Comparison of ENCODE assay signal across 8 cellular contexts in the genomic region with DNA sequence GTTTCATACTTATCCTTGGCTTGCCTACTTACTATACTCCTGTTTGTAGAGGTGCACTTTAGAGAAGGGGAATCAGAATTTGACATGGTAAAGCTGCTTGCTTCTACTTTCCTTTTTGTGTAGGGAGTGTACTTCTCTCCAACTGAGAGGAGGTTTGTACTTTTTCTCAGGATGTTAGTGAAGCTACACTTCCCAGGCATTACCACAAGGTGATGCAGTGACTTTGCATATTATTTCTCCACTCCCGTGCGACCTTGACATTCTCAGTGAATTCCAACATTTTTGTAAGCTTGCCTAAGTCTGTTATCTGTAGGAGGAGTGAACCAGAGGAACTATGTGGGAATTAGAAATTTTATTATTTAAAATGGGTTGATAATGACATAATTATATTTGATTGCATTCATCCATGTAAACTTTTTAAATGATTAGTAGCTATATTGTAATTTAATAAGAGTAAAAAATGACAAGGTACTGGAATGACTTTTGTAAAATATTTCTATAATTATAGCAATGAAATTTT. TPM values are rescaled to one million over a fixed set of nuclear protein-coding genes. Genes with fewer than 3 reads are reported as not detected.
DNase-seq lines count a peak whose midpoint lies in the region; ATAC-seq and TF ChIP-seq lines count a peak whose summit lies in the region.

No MANE protein-coding gene starts in this region.

- peak overlapping the region; percentile 61 for H3K27ac ChIP-seq in HUES48 (ENCODE audit: low read depth, low read length)
- H3K27ac ChIP-seq in gastroesophageal sphincter = no peak overlapping the region
- H3K27ac ChIP-seq in smooth muscle cell (ENCODE audit: low read depth) = peak overlapping the region; percentile 81

- H3K9ac ChIP-seq in HUES48 (ENCODE audit: low read depth, low read length) = no peak overlapping the region
- no peak overlapping the region for H3K9ac ChIP-seq in smooth muscle cell (ENCODE audit: low read depth)

- ATAC-seq in gastroesophageal sphincter (no peak), GM18867 (IDR thresholded peaks at IDR 0.05; ENCODE audit: unreplicated experiment) (no peak), HG03521 (IDR thresholded peaks at IDR 0.05; ENCODE audit: unreplicated experiment) (no peak)

- peaks cover 95% of the 10 kb centered on the region for H3K79me2 ChIP-seq in smooth muscle cell (ENCODE audit: low read depth)

- no peaks in the 10 kb centered on the region for H3K27me3 ChIP-seq in HUES48 (ENCODE audit: control insufficient read depth, insufficient read depth, low read length)
- H3K27me3 ChIP-seq in gastroesophageal sphincter = no peaks in the 10 kb centered on the region
- H3K27me3 ChIP-seq in smooth muscle cell (ENCODE audit: low read depth) = no peaks in the 10 kb centered on the region

- peak overlapping the region; percentile 73 for H3K4me2 ChIP-seq in smooth muscle cell

- 3% methylated on average over 2 of the region's 2 CpGs; no CpG with 5 or more reads in 1 of the 2 donors for WGBS in gastroesophageal sphincter (ENCODE audit: low coverage in 1 of 2), 2 donors
- 4% methylated on average over 2 of the region's 2 CpGs for WGBS in smooth muscle cell (ENCODE audit: low lambda C conversion rate)

- TF ChIP-seq CTCF in gastroesophageal sphincter (IDR thresholded peaks at IDR 0.05) (peak; percentile 23 to 61 (median 60)), smooth muscle cell (IDR thresholded peaks at IDR 0.05; ENCODE audit: borderline replicate concordance, insufficient read depth, poor library complexity, severe bottlenecking) (peak; percentile 42)

- peaks cover 90% of the 10 kb centered on the region for H4K20me1 ChIP-seq in smooth muscle cell (ENCODE audit: low read depth)

- no peak overlapping the region for H2AFZ ChIP-seq in smooth muscle cell (ENCODE audit: low read depth)

- TF ChIP-seq POLR2A in gastroesophageal sphincter (IDR thresholded peaks at IDR 0.05) = no peak

- H3K9me3 ChIP-seq in HUES48 (ENCODE audit: control insufficient read depth, insufficient read depth, low read length) = no peaks in the 10 kb centered on the region
- no peaks in the 10 kb centered on the region for H3K9me3 ChIP-seq in gastroesophageal sphincter
- no peaks in the 10 kb centered on the region for H3K9me3 ChIP-seq in smooth muscle cell (replicated peaks; ENCODE audit: low read depth)

- no peak overlapping the region for H3K4me3 ChIP-seq in HUES48 (ENCODE audit: low read depth, low read length)
- no peak overlapping the region for H3K4me3 ChIP-seq in gastroesophageal sphincter
- H3K4me3 ChIP-seq in smooth muscle cell = peak overlapping the region; percentile 25

- peak; percentile 8 for DNase-seq in NCI-H2196 treated with DMSO at 0.1 percent for 48 hours (lab: John Stamatoyannopoulos, UW; ENCODE audit: unreplicated experiment)
- no peak for DNase-seq in NCI-H2196 (lab: John Stamatoyannopoulos, UW; ENCODE audit: unreplicated experiment)
- DNase-seq in SKM-1 treated with dmso at 0.1 percent for 144 hours (lab: John Stamatoyannopoulos, UW; ENCODE audit: unreplicated experiment) = peak; percentile 42
- DNase-seq in smooth muscle cell (lab: John Stamatoyannopoulos, UW; ENCODE audit: unreplicated experiment) = no peak

- H3F3A ChIP-seq in smooth muscle cell (ENCODE audit: low read depth) = peaks cover 14% of the 10 kb centered on the region

- H3K36me3 ChIP-seq in HUES48 (ENCODE audit: control insufficient read depth, insufficient read depth, low read length) (peaks cover 17% of the 10 kb centered on the region), gastroesophageal sphincter (peaks cover 0 to 15% of the 10 kb centered on the region in 2 donors), smooth muscle cell (ENCODE audit: low read depth) (peaks cover 15% of the 10 kb centered on the region)

- H3K4me1 ChIP-seq in HUES48 (ENCODE audit: control insufficient read depth, insufficient read depth, low read length) (peaks cover 24% of the 10 kb centered on the region; the same call in 1 of the 2 replicates), gastroesophageal sphincter (peaks cover 15 to 86% (median 17%) of the 10 kb centered on the region in 3 donors), smooth muscle cell (ENCODE audit: low read depth) (peaks cover 30% of the 10 kb centered on the region)

- no peak for TF ChIP-seq EP300 in gastroesophageal sphincter (IDR thresholded peaks at IDR 0.05)

RNA-seq across cellular contexts. Expression of a gene that starts 5.2 kb away (rescaled TPM):
- total RNA-seq in gastroesophageal sphincter (100 to 1,000 TPM; 118 to 151 (median 144) TPM), smooth muscle cell (81.6 and 112 TPM in 2 replicates)
- polyA plus RNA-seq in smooth muscle cell = 71.0 and 80.4 TPM in 2 replicates

Comparison
In these comparisons a context has a peak if more than half of its experiments do, and no peak if none do; other contexts are left out.
1. DNase-seq: peak in NCI-H2196 treated with DMSO at 0.1 percent for 48 hours (single experiment) and SKM-1 treated with dmso at 0.1 percent for 144 hours (single experiment); none in NCI-H2196 (single experiment) and smooth muscle cell (single experiment).
2. H3K27ac ChIP-seq: peak in HUES48 (single experiment) and smooth muscle cell (single experiment); none in gastroesophageal sphincter (0 of 4).